Comparison of ENCODE assay signal across 1 cellular context in genomic region chr17:82346342-82347300, GRCh38.
TF ChIP-seq lines count a peak whose summit lies in the region.

No MANE protein-coding gene starts in this region.

TF ChIP-seq in HepG2, 621 proteins besides CTCF, POLR2A, EP300 and RAD21 (continued from another document and continues in another):
- no peak for TF ChIP-seq ZFP41 (CRISPR knock-in tag; IDR thresholded peaks at IDR 0.05; ENCODE audit: borderline replicate concordance)
- peak; percentile 81; the same call in 1 of the 2 replicates for TF ChIP-seq BRF2 (CRISPR knock-in tag; IDR thresholded peaks at IDR 0.05)
- no peak for TF ChIP-seq CBX2 (IDR thresholded peaks at IDR 0.05; ENCODE audit: low read depth, low read length)
- no peak for TF ChIP-seq CBX2 (CRISPR knock-in tag; IDR thresholded peaks at IDR 0.05; ENCODE audit: low read depth)
- TF ChIP-seq HOXA9 (CRISPR knock-in tag; IDR thresholded peaks at IDR 0.05; ENCODE audit: borderline replicate concordance), result no peak
- peak; percentile 100 for TF ChIP-seq GATAD2A (CRISPR knock-in tag; IDR thresholded peaks at IDR 0.05)
- peak; percentile 31; the same call in 1 of the 2 replicates for TF ChIP-seq TFDP1 (CRISPR knock-in tag; IDR thresholded peaks at IDR 0.05; ENCODE audit: borderline replicate concordance)
- peak; percentile 89; the same call in 1 of the 2 replicates for TF ChIP-seq ZNF510 (CRISPR knock-in tag; IDR thresholded peaks at IDR 0.05; ENCODE audit: low read depth)
- TF ChIP-seq ZNF432 (CRISPR knock-in tag; IDR thresholded peaks at IDR 0.05; ENCODE audit: borderline replicate concordance), result no peak
- no peak for TF ChIP-seq ZNF138 (CRISPR knock-in tag; IDR thresholded peaks at IDR 0.05; ENCODE audit: low read depth)
- TF ChIP-seq RELA (CRISPR knock-in tag; IDR thresholded peaks at IDR 0.05), result 0 out of 2 replicates have a peak, but pooled peaks have one; percentile 72
- peak; percentile 79 for TF ChIP-seq ATF7 (IDR thresholded peaks at IDR 0.05)
- peak; percentile 87 for TF ChIP-seq ATF7 (CRISPR knock-in tag; IDR thresholded peaks at IDR 0.05)
- peak; percentile 61; the same call in 1 of the 2 replicates for TF ChIP-seq SNAPC5 (CRISPR knock-in tag; IDR thresholded peaks at IDR 0.05; ENCODE audit: borderline replicate concordance)
- TF ChIP-seq MAZ (IDR thresholded peaks at IDR 0.05; ENCODE audit: borderline replicate concordance, low read depth, low read length), result peak; percentile 68; the same call in 1 of the 2 replicates
- peak; percentile 91 for TF ChIP-seq MAZ (CRISPR knock-in tag; IDR thresholded peaks at IDR 0.05; ENCODE audit: low read depth)
- TF ChIP-seq NCOR1 (IDR thresholded peaks at IDR 0.05; ENCODE audit: borderline replicate concordance, low read length), result peak; percentile 90
- no peak for TF ChIP-seq NPAS2 (CRISPR knock-in tag; IDR thresholded peaks at IDR 0.05; ENCODE audit: borderline replicate concordance)
- TF ChIP-seq HCFC1 (IDR thresholded peaks at IDR 0.05; ENCODE audit: low read depth, low read length), result no peak
- TF ChIP-seq CSRNP2 (CRISPR knock-in tag; conservative IDR thresholded peaks at IDR 0.05; ENCODE audit: low read depth), result no peak; the same call in 1 of the 2 replicates
- TF ChIP-seq ZNF609 (CRISPR knock-in tag; IDR thresholded peaks at IDR 0.05; ENCODE audit: borderline replicate concordance), result peak; percentile 97
- no peak for TF ChIP-seq ZSCAN30 (CRISPR knock-in tag; IDR thresholded peaks at IDR 0.05)
- peak; percentile 99 for TF ChIP-seq NCOA2 (CRISPR knock-in tag; IDR thresholded peaks at IDR 0.05)
- TF ChIP-seq NFIB (CRISPR knock-in tag; IDR thresholded peaks at IDR 0.05; ENCODE audit: borderline replicate concordance), result no peak
- 0 out of 2 replicates have a peak, but pooled peaks have one; percentile 81 for TF ChIP-seq ZNF589 (CRISPR knock-in tag; conservative IDR thresholded peaks at IDR 0.05)
- no peak for TF ChIP-seq SYNCRIP (IDR thresholded peaks at IDR 0.05; ENCODE audit: insufficient read depth, low read depth, low read length)
- TF ChIP-seq ZFP36 (IDR thresholded peaks at IDR 0.05; ENCODE audit: borderline replicate concordance, low read depth, low read length, partially characterized antibody), result no peak
- no peak for TF ChIP-seq ZNF674 (CRISPR knock-in tag; IDR thresholded peaks at IDR 0.05; ENCODE audit: low read depth)
- no peak for TF ChIP-seq SP140L (CRISPR knock-in tag; IDR thresholded peaks at IDR 0.05; ENCODE audit: borderline replicate concordance)
- TF ChIP-seq YEATS4 (CRISPR knock-in tag; IDR thresholded peaks at IDR 0.05; ENCODE audit: borderline replicate concordance), result peak; percentile 86
- peak; percentile 74; the same call in 1 of the 2 replicates for TF ChIP-seq ATF3 (CRISPR knock-in tag; IDR thresholded peaks at IDR 0.05)
- TF ChIP-seq DRAP1 (CRISPR knock-in tag; IDR thresholded peaks at IDR 0.05), result peak; percentile 82
- peak; percentile 97 for TF ChIP-seq ELF3 (CRISPR knock-in tag; IDR thresholded peaks at IDR 0.05)
- TF ChIP-seq RBFOX2 (IDR thresholded peaks at IDR 0.05; ENCODE audit: low read depth, low read length), result no peak; the same call in 1 of the 2 replicates
- TF ChIP-seq ZNF10 (CRISPR knock-in tag; IDR thresholded peaks at IDR 0.05; ENCODE audit: borderline replicate concordance, low read depth), result no peak
- no peak; the same call in none of the 2 replicates for TF ChIP-seq SMAD1 (CRISPR knock-in tag; IDR thresholded peaks at IDR 0.05; ENCODE audit: borderline replicate concordance, low read depth)
- TF ChIP-seq ZFP37 (CRISPR knock-in tag; IDR thresholded peaks at IDR 0.05; ENCODE audit: borderline replicate concordance), result peak; percentile 88; the same call in 1 of the 2 replicates
- 0 out of 2 replicates have a peak, but pooled peaks have one; percentile 22 for TF ChIP-seq DDIT3 (CRISPR knock-in tag; IDR thresholded peaks at IDR 0.05)
- TF ChIP-seq TOE1 (CRISPR knock-in tag; IDR thresholded peaks at IDR 0.05), result no peak
- TF ChIP-seq TAF15 (IDR thresholded peaks at IDR 0.05; ENCODE audit: low read depth, low read length, poor library complexity, severe bottlenecking), result no peak
- peak; percentile 94 for TF ChIP-seq NFIC (IDR thresholded peaks at IDR 0.05; ENCODE audit: low read length)
- TF ChIP-seq ZSCAN5A (CRISPR knock-in tag; IDR thresholded peaks at IDR 0.05; ENCODE audit: borderline replicate concordance), result peak; percentile 63; the same call in 1 of the 2 replicates
- no peak for TF ChIP-seq SMAD9 (CRISPR knock-in tag; IDR thresholded peaks at IDR 0.05)
- no peak for TF ChIP-seq NFE2L1 (CRISPR knock-in tag; IDR thresholded peaks at IDR 0.05; ENCODE audit: borderline replicate concordance)
- peak; percentile 84; the same call in 1 of the 2 replicates for TF ChIP-seq ZNF281 (CRISPR knock-in tag; IDR thresholded peaks at IDR 0.05; ENCODE audit: borderline replicate concordance)
- TF ChIP-seq ZNF850 (CRISPR knock-in tag; conservative IDR thresholded peaks at IDR 0.05), result no peak
- TF ChIP-seq TCF7L2 (IDR thresholded peaks at IDR 0.05; ENCODE audit: low read depth, low read length), result no peak
- peak; percentile 93; the same call in 1 of the 2 replicates for TF ChIP-seq ZBTB4 (CRISPR knock-in tag; IDR thresholded peaks at IDR 0.05; ENCODE audit: borderline replicate concordance)
